Comparison of ENCODE assay signal across 16 cellular contexts in genomic region chr18:58311390-58311789, GRCh38.
DNase-seq lines count a peak whose midpoint lies in the region; ATAC-seq and TF ChIP-seq lines count a peak whose summit lies in the region.
"Had no signal": no experiment of that assay in that cellular context is flagged by ENCODE, and none has a peak within 500 bp of the region (broad histone marks: within the 10 kb centered on the region; RNA-seq: fewer than 3 reads in every experiment).

No MANE protein-coding gene starts in this region.

- intact Hi-C loops in CD4-positive, alpha-beta memory T cell (cut with micrococcal nuclease): no loop called here
- intact Hi-C loops in prostate gland (cut with DNase I): loop anchor here (10.0 kb wide), 2 partner anchors 183 to 267 kb away; partner anchors contain the start of gene NEDD4L
- intact Hi-C loops in ascending aorta (cut with DNase I): no loop called here

- peaks cover 51% of the 10 kb centered on the region for H3K79me2 ChIP-seq in GM23338 (replicated peaks; ENCODE audit: insufficient read depth)

- H3K4me1 ChIP-seq in CD4-positive, alpha-beta memory T cell (ENCODE audit: insufficient read depth, low read length): peaks cover 49% of the 10 kb centered on the region
- H3K4me1 ChIP-seq in GM23338 (ENCODE audit: insufficient read depth) (peaks cover 19% of the 10 kb centered on the region), prostate gland (replicated peaks) (peaks cover 34% of the 10 kb centered on the region), ascending aorta (no peaks in the 10 kb centered on the region)

- peak overlapping the region; percentile 29 to 83 (median 64) for H3K4me3 Mint-ChIP-seq in CD4-positive, alpha-beta memory T cell
- no peak overlapping the region for H3K4me3 Mint-ChIP-seq in GM23338
- H3K4me3 Mint-ChIP-seq: memory B cell had no signal

- H4K20me1 ChIP-seq in GM23338 (replicated peaks; ENCODE audit: insufficient read depth): peaks cover 4% of the 10 kb centered on the region; the same call in 1 of the 2 replicates

- POLR2A ChIA-PET in CD4-positive, alpha-beta memory T cell (lab: Charles Lee; ENCODE audit: partially characterized antibody): interaction anchor here (0.5 to 1.5 kb wide), 2 partner anchors 10 to 190 kb away, joined by 3 to 4 read pairs; no protein-coding TSS in a partner anchor

- no peak overlapping the region for H2AFZ ChIP-seq in GM23338

- TF ChIP-seq CTCF in GM23338 (conservative IDR thresholded peaks at IDR 0.05; ENCODE audit: low read depth in 2 of 2): no peak
- no peak for TF ChIP-seq CTCF in prostate gland (IDR thresholded peaks at IDR 0.05)
- no peak for TF ChIP-seq CTCF in ascending aorta (IDR thresholded peaks at IDR 0.05)

- no peak for ATAC-seq in GM23338
- ATAC-seq: HepG2 had no signal

- H3K4me3 ChIP-seq in CD4-positive, alpha-beta memory T cell (ENCODE audit: low read length in 2 of 2): no peak overlapping the region
- H3K4me3 ChIP-seq in GM23338: no peak overlapping the region
- no peak overlapping the region for H3K4me3 ChIP-seq in prostate gland
- no peak overlapping the region for H3K4me3 ChIP-seq in ascending aorta
- H3K4me3 ChIP-seq: SJCRH30 had no signal

- H3K27ac Mint-ChIP-seq in CD4-positive, alpha-beta memory T cell: peak overlapping the region; percentile 22 to 93 (median 87)
- H3K27ac Mint-ChIP-seq in GM23338: peak overlapping the region; percentile 33; the same call in 1 of the 2 replicates

- peaks cover 18 to 68% (median 39%) of the 10 kb centered on the region in 4 donors for H3K4me1 Mint-ChIP-seq in CD4-positive, alpha-beta memory T cell
- H3K4me1 Mint-ChIP-seq in GM23338: peaks cover 23% of the 10 kb centered on the region

- no peak overlapping the region for H3K4me2 ChIP-seq in GM23338

- no peak overlapping the region for H3K27ac ChIP-seq in CD4-positive, alpha-beta memory T cell (ENCODE audit: low read depth, low read length)
- H3K27ac ChIP-seq in GM23338 (ENCODE audit: low read depth) (no peak overlapping the region), epithelial cell of prostate (peak overlapping the region; percentile 78), prostate gland (peak overlapping the region; percentile 68 to 70), ascending aorta (no peak overlapping the region)
- H3K27ac ChIP-seq: SJCRH30 had no signal

- no peak for TF ChIP-seq POLR2A in prostate gland (IDR thresholded peaks at IDR 0.05)

- H3K9me3 Mint-ChIP-seq in CD4-positive, alpha-beta memory T cell: no peaks in the 10 kb centered on the region
- H3K9me3 Mint-ChIP-seq in GM23338: no peaks in the 10 kb centered on the region
- H3K9me3 Mint-ChIP-seq: memory B cell had no signal

- in situ Hi-C loops in ACHN (cut with HindIII; ENCODE audit: low pct_ligation_motif_present, low pct_unique_long_range_greater_than_20kb, low sequenced_read_pairs): no loop called here

- CTCF ChIA-PET in CD4-positive, alpha-beta memory T cell (lab: Charles Lee; ENCODE audit: partially characterized antibody): interaction anchor here (1.8 kb wide), 1 partner anchor 11 kb away, joined by 6 read pairs; no protein-coding TSS in a partner anchor

- H3K27me3 ChIP-seq in CD4-positive, alpha-beta memory T cell (ENCODE audit: insufficient read depth, low read length): no peaks in the 10 kb centered on the region
- H3K27me3 ChIP-seq in GM23338 (ENCODE audit: insufficient read depth) (no peaks in the 10 kb centered on the region), prostate gland (replicated peaks; ENCODE audit: insufficient read depth) (no peaks in the 10 kb centered on the region), ascending aorta (no peaks in the 10 kb centered on the region)
- H3K27me3 ChIP-seq: SJCRH30 had no signal

- no peaks in the 10 kb centered on the region for H3K36me3 Mint-ChIP-seq in CD4-positive, alpha-beta memory T cell
- no peaks in the 10 kb centered on the region; the same call in 2 of the 3 replicates for H3K36me3 Mint-ChIP-seq in GM23338 (ENCODE audit: low read depth)

- H3K27me3 Mint-ChIP-seq in CD4-positive, alpha-beta memory T cell: peaks cover 0 to 2% of the 10 kb centered on the region in 2 donors
- H3K27me3 Mint-ChIP-seq in GM23338 (ENCODE audit: insufficient read depth, low read depth, poor library complexity): peaks cover 8% of the 10 kb centered on the region
- H3K27me3 Mint-ChIP-seq: memory B cell had no signal

- WGBS in prostate gland: 87% methylated on average over 6 of the region's 6 CpGs

- H3K9me3 ChIP-seq in CD4-positive, alpha-beta memory T cell (ENCODE audit: control insufficient read depth in 1 of 2, low read length in 2 of 2): no peaks in the 10 kb centered on the region
- no peaks in the 10 kb centered on the region for H3K9me3 ChIP-seq in prostate gland
- no peaks in the 10 kb centered on the region for H3K9me3 ChIP-seq in ascending aorta
- H3K9me3 ChIP-seq: SJCRH30 had no signal

- H3F3A ChIP-seq in GM23338 (replicated peaks; ENCODE audit: low read depth): no peaks in the 10 kb centered on the region

- no peaks in the 10 kb centered on the region for H3K36me3 ChIP-seq in CD4-positive, alpha-beta memory T cell (ENCODE audit: insufficient read depth, low read length)
- no peaks in the 10 kb centered on the region for H3K36me3 ChIP-seq in GM23338 (ENCODE audit: insufficient read depth)
- H3K36me3 ChIP-seq in prostate gland: no peaks in the 10 kb centered on the region
- H3K36me3 ChIP-seq in ascending aorta: no peaks in the 10 kb centered on the region
- H3K36me3 ChIP-seq: SJCRH30 had no signal

- DNase-seq in CD4-positive, alpha-beta memory T cell: no peak
- DNase-seq in GM23338 (ENCODE audit: low spot score): no peak
- DNase-seq in epithelial cell of prostate (ENCODE audit: low read depth, low spot score): no peak
- no peak for DNase-seq in prostate gland (ENCODE audit: low spot score)
- DNase-seq in amniotic stem cell (lab: John Stamatoyannopoulos, UW): no peak
- no peak for DNase-seq in ACHN
- no peak for DNase-seq in ascending aorta (ENCODE audit: low spot score in 2 of 2)
- DNase-seq: activated CD4-positive, alpha-beta T cell treated with anti-CD3 and anti-CD28 coated beads for 48 hours; cerebellar nuclear complex; foreskin fibroblast; NCI-H187 treated with DMSO at 0.1 percent for 48 hours; NCI-H446 treated with DMSO at 0.1 percent for 48 hours; retina; SJCRH30 had no signal

- no peaks in the 10 kb centered on the region for H3K9me2 ChIP-seq in GM23338 (ENCODE audit: insufficient read depth)

TF ChIP-seq in GM23338, 12 proteins besides CTCF, POLR2A, EP300 and RAD21 (continues in another document):
- TF ChIP-seq ZNF114 (CRISPR knock-in tag; IDR thresholded peaks at IDR 0.05): no peak
- TF ChIP-seq REST (IDR thresholded peaks at IDR 0.05; ENCODE audit: unreplicated experiment): no peak
- TF ChIP-seq EZH2phosphoT487 (IDR thresholded peaks at IDR 0.05; ENCODE audit: unreplicated experiment): no peak

Comparison
In these comparisons a context has a peak if more than half of its experiments do, and no peak if none do; other contexts are left out.
1. H3K27ac ChIP-seq: peak in epithelial cell of prostate (single experiment) and prostate gland (2 of 2); none in CD4-positive, alpha-beta memory T cell (single experiment), GM23338 (single experiment) and ascending aorta (0 of 2).